In the genomic region with DNA sequence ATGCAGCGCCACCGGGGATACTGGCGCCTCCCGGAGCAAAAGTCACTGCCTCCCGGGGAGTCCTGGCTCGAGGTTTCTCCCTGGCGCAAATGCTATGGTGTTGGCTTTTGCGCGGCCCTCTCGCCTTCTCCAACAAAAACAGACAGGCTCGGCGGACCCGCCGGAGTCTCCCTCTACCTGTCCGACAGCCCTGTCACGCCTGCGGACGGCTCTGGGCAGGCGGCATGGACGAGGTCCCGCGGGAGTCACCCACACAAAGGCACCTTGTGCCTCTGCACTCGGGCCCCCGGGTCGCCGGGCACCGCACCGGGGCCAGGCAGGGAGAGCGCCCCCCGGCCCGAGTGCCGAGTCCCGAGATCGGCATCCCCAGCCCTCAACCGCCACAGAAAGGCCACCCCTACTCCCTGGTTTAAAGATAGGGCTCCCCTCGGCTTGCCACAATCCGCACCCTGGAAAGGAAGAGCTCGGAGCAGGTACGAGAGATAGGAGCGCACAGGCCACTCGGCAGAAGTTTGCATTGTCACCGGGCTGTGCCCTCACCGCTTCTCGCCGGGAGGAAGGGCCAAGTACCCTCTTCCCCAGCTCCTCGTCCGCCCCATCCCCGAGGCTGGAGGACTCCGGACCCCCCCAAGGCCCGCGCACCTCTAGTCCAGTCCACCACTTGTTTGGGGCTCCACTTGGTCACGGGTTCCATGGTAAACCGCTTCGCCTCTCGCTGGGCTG, we compare ENCODE assay signal across 8 cellular contexts.
DNase-seq lines count a peak whose midpoint lies in the region; ATAC-seq and TF ChIP-seq lines count a peak whose summit lies in the region.

No MANE protein-coding gene starts in this region.

- H3K27ac Mint-ChIP-seq in stimulated activated naive B cell treated with anti-CD40 and anti-IgM and Interleukin-4, amounts not matched to agents 10 μg/mL and 1 μg/mL and 100 μg/mL, for 72 hours: no peak overlapping the region

- no peaks in the 10 kb centered on the region for H3K36me3 Mint-ChIP-seq in stimulated activated naive B cell treated with anti-CD40 and anti-IgM and Interleukin-4, amounts not matched to agents 10 μg/mL and 1 μg/mL and 100 μg/mL, for 72 hours

- peak overlapping the region; percentile 75 to 85 for H3K4me3 Mint-ChIP-seq in stimulated activated naive B cell treated with anti-CD40 and anti-IgM and Interleukin-4, amounts not matched to agents 10 μg/mL and 1 μg/mL and 100 μg/mL, for 72 hours

- peak overlapping the region; percentile 93 for H2AFZ ChIP-seq in Loucy (ENCODE audit: low read length)

- H3F3A ChIP-seq in Loucy (ENCODE audit: low read depth): no peaks in the 10 kb centered on the region

- H3K4me3 ChIP-seq in GM08714 (ENCODE audit: low read length) (peak overlapping the region; percentile 79), Loucy (ENCODE audit: low read length, poor library complexity, severe bottlenecking) (peak overlapping the region; percentile 79)

- H3K27me3 ChIP-seq in Loucy (ENCODE audit: insufficient read depth, low read length, poor library complexity, severe bottlenecking): peaks cover 34% of the 10 kb centered on the region

- ATAC-seq in GM21737 (IDR thresholded peaks at IDR 0.05; ENCODE audit: unreplicated experiment) (peak; percentile 21), HG03025 (IDR thresholded peaks at IDR 0.05; ENCODE audit: low FRiP score, unreplicated experiment) (no peak)
- peak; percentile 38 to 43 for ATAC-seq in stimulated activated naive B cell treated with anti-CD40 and anti-IgM and Interleukin-4, amounts not matched to agents 10 μg/mL and 1 μg/mL and 100 μg/mL, for 72 hours (replicated peaks)

- peaks cover 0 to 2% of the 10 kb centered on the region in 2 donors for H3K9me3 Mint-ChIP-seq in stimulated activated naive B cell treated with anti-CD40 and anti-IgM and Interleukin-4, amounts not matched to agents 10 μg/mL and 1 μg/mL and 100 μg/mL, for 72 hours

- no peaks in the 10 kb centered on the region for H3K9me3 ChIP-seq in Loucy (ENCODE audit: insufficient read depth, low read depth, low read length)

- H3K9ac ChIP-seq in Loucy (ENCODE audit: low read depth, low read length, poor library complexity, severe bottlenecking): peak overlapping the region; percentile 44

- no peak for TF ChIP-seq CTCF in Loucy (conservative IDR thresholded peaks at IDR 0.05; ENCODE audit: low read length)

- H3K4me2 ChIP-seq in Loucy (ENCODE audit: low read depth, low read length, poor library complexity, severe bottlenecking): peak overlapping the region; percentile 75

- H4K20me1 ChIP-seq in Loucy (ENCODE audit: insufficient read depth, low read length, poor library complexity, severe bottlenecking): no peaks in the 10 kb centered on the region

- H3K79me2 ChIP-seq in Loucy (ENCODE audit: insufficient read depth, low read length): no peaks in the 10 kb centered on the region

- no peaks in the 10 kb centered on the region for H3K36me3 ChIP-seq in Loucy (ENCODE audit: insufficient read depth, low read length)

- peaks cover 7% of the 10 kb centered on the region for H3K4me1 ChIP-seq in Loucy (ENCODE audit: insufficient read depth, low read length, poor library complexity, severe bottlenecking)

- DNase-seq in astrocyte of the hippocampus (ENCODE audit: low read depth, low spot score) (peak; percentile 71), islet precursor cell (peak; percentile 81), GM19238 (ENCODE audit: insufficient read length, low spot score) (no peak)
- DNase-seq in stimulated activated naive B cell treated with anti-CD40 and anti-IgM and Interleukin-4, amounts not matched to agents 10 μg/mL and 1 μg/mL and 100 μg/mL, for 72 hours: peak; percentile 1

- peaks cover 7 to 26% of the 10 kb centered on the region in 2 donors for H3K4me1 Mint-ChIP-seq in stimulated activated naive B cell treated with anti-CD40 and anti-IgM and Interleukin-4, amounts not matched to agents 10 μg/mL and 1 μg/mL and 100 μg/mL, for 72 hours

- H3K9me2 ChIP-seq in Loucy (replicated peaks; ENCODE audit: low read depth, low read length): no peaks in the 10 kb centered on the region

- peaks cover 56 to 65% of the 10 kb centered on the region in 2 donors for H3K27me3 Mint-ChIP-seq in stimulated activated naive B cell treated with anti-CD40 and anti-IgM and Interleukin-4, amounts not matched to agents 10 μg/mL and 1 μg/mL and 100 μg/mL, for 72 hours
